Comparison of ENCODE assay signal across 8 cellular contexts in genomic region chr5:43008369-43009158, GRCh38. TPM values are rescaled to one million over a fixed set of nuclear protein-coding genes. Genes with fewer than 3 reads are reported as not detected.
DNase-seq lines count a peak whose midpoint lies in the region; ATAC-seq, FAIRE-seq and TF ChIP-seq lines count a peak whose summit lies in the region.

No MANE protein-coding gene starts in this region.

- peak overlapping the region; percentile 25 for H3K4me2 ChIP-seq in neural cell (ENCODE audit: low read length)

- peak overlapping the region; percentile 59 for H3K9ac ChIP-seq in neural cell (ENCODE audit: low read length)

- 6 to 15% (median 9%) methylated on average over 31 to 35 of the region's 35 CpGs for WGBS in stomach, 5 donors

- H4K20me1 ChIP-seq in neural cell (ENCODE audit: insufficient read depth), result no peaks in the 10 kb centered on the region

- no peaks in the 10 kb centered on the region for H3F3A ChIP-seq in neural cell (ENCODE audit: insufficient read depth, low read length, poor library complexity, severe bottlenecking)

- DNase-seq in DMS53 treated with DMSO at 0.1 percent for 48 hours (lab: John Stamatoyannopoulos, UW; ENCODE audit: unreplicated experiment) (peak; percentile 70), LHCN-M2 (ENCODE audit: low read depth) (peak; percentile 96), RCC 7860 (ENCODE audit: low spot score) (peak; percentile 93), activated T-helper 1 cell treated with Interleukin-2 at 50 U/mL for 16 hours (ENCODE audit: low read depth) (peak; percentile 83), fibroblast of mammary gland (ENCODE audit: low read depth) (peak; percentile 95), stomach (peak; percentile 75)

- ATAC-seq in GM21737 (IDR thresholded peaks at IDR 0.05; ENCODE audit: unreplicated experiment), result peak; percentile 41

- intact Hi-C loops in stomach (cut with DNase I; ENCODE audit: low total_unique reads), result no loop called here

- FAIRE-seq in RCC 7860 (lab: Jason Lieb, UNC), result peak; percentile 79

- TF ChIP-seq EP300 in neural cell (conservative IDR thresholded peaks at IDR 0.05; ENCODE audit: poor library complexity, severe bottlenecking), result peak; percentile 46
- TF ChIP-seq EP300 in stomach (IDR thresholded peaks at IDR 0.05), result no peak

- H3K27me3 ChIP-seq in neural cell (ENCODE audit: insufficient read depth, low read depth, low read length), result peaks cover 60% of the 10 kb centered on the region
- peaks cover 38 to 84% (median 43%) of the 10 kb centered on the region in 3 donors for H3K27me3 ChIP-seq in stomach

- H3K4me3 ChIP-seq in fibroblast of mammary gland (ENCODE audit: control insufficient read depth, low read depth, low read length), result peak overlapping the region; percentile 53
- peak overlapping the region; percentile 62 for H3K4me3 ChIP-seq in neural cell (ENCODE audit: low read length)
- H3K4me3 ChIP-seq in stomach, result peak overlapping the region; percentile 36 to 48 (median 37)

- no peak for TF ChIP-seq POLR2A in stomach (IDR thresholded peaks at IDR 0.05)

- H3K27ac ChIP-seq in neural cell (ENCODE audit: low read length) (peak overlapping the region; percentile 72), stomach (peak overlapping the region; percentile 73 to 92 (median 82))

- H3K36me3 ChIP-seq in neural cell (ENCODE audit: insufficient read depth, low read length) (no peaks in the 10 kb centered on the region), stomach (no peaks in the 10 kb centered on the region)

- peak overlapping the region; percentile 23 for H2AFZ ChIP-seq in neural cell (ENCODE audit: low read depth, low read length)

- no peak for TF ChIP-seq RAD21 in neural cell (conservative IDR thresholded peaks at IDR 0.05)

- H3K9me2 ChIP-seq in neural cell (ENCODE audit: insufficient read depth, low read length), result no peaks in the 10 kb centered on the region

- TF ChIP-seq CTCF in fibroblast of mammary gland (conservative IDR thresholded peaks at IDR 0.05; ENCODE audit: control insufficient read depth, insufficient read depth, low read depth, low read length) (no peak), neural cell (IDR thresholded peaks at IDR 0.05; ENCODE audit: poor library complexity, severe bottlenecking) (peak; percentile 35), stomach (IDR thresholded peaks at IDR 0.05) (no peak)

- no peaks in the 10 kb centered on the region for H3K9me3 ChIP-seq in neural cell (ENCODE audit: low read length)
- peaks cover 0 to 13% (median 4%) of the 10 kb centered on the region in 4 donors for H3K9me3 ChIP-seq in stomach

- peaks cover 0 to 32% (median 16%) of the 10 kb centered on the region in 4 donors for H3K4me1 ChIP-seq in stomach

- no peaks in the 10 kb centered on the region for H3K79me2 ChIP-seq in neural cell (replicated peaks; ENCODE audit: insufficient read depth, low read length)

TF ChIP-seq in neural cell, 6 proteins besides CTCF, POLR2A, EP300 and RAD21:
- TF ChIP-seq POLR2AphosphoS5 (IDR thresholded peaks at IDR 0.05) (peak; percentile 41), SMC3 (conservative IDR thresholded peaks at IDR 0.05; ENCODE audit: poor library complexity) (no peak)

RNA-seq across cellular contexts. Expression of gene ANXA2R, which starts 31.6 kb away (rescaled TPM):
- total RNA-seq in LHCN-M2 (2014; rRNA removed) (1.7 and 2.6 TPM in 2 replicates), stomach (1 to 10 TPM in 4 of 5 donors, not detected in 1; 1.2 to 7.5 (median 2.8) TPM)
- polyA plus RNA-seq in LHCN-M2 (2012), result 1.5 TPM
- polyA plus RNA-seq in neural cell (not detected in 2 replicates), stomach (1 to 10 TPM in 1 of 3 donors, under 1 TPM in 2; 0.76 to 2.2 (median 0.87) TPM)
- polyA minus RNA-seq in neural cell, result 0.49 and 0.58 TPM in 2 replicates

Comparison
In these comparisons a context has a peak if more than half of its experiments do, and no peak if none do; other contexts are left out.
1. Peak in every context shown above with its lines: DNase-seq, ATAC-seq, H3K4me3 ChIP-seq and H3K27ac ChIP-seq.